In the genomic region with DNA sequence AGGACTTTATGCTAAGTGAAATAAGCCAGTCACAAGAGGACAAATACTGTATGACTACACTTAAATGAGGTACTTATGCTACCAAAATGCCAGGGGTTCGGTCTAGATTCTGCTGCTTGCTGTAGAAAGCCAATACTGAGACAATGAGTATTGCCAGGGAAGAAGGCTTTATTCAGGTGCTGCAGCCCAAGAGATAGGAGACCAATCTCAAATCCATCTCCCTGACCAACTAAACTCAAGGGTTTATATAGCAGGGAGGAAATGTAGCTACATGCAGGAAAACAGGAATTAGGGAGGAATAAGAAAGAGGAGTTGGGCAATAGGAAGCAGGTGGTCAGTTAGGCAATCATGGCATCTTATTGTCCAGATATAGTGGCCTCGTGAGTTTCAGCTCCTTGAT, we compare ENCODE assay signal across 7 cellular contexts.
"Had no signal": no experiment of that assay in that cellular context is flagged by ENCODE, and none has a peak within 500 bp of the region (broad histone marks: within the 10 kb centered on the region; RNA-seq: fewer than 3 reads in every experiment).

No MANE protein-coding gene starts in this region.

- H3K4me3 ChIP-seq: GM12878 had no signal

- FAIRE-seq: G401.6, GM12878, GM12892, GM18507, GM19239 had no signal

- DNase-seq: GDM1, GF-D8 had no signal

- ATAC-seq: GM12878 had no signal
